Comparison of ENCODE assay signal across 16 cellular contexts in the genomic region with DNA sequence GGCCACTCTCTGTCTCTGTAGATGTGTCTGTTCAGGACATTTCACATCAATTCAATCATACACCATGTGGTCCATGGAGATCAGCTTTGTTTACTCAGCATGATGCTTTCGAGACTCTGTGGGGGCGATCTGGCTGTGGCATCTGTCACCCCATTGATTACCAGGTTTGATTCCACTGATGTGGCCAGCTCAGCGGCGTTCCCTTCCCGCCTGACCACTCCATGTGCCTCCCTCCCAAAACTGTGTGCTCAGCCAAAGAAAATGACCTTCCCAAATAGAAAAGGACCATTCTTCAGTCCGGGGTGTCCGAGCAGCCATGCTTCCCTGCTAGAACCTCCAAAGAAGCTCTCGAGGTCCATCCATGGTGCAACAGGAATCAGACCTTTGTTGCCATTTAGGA.
DNase-seq lines count a peak whose midpoint lies in the region; ATAC-seq and TF ChIP-seq lines count a peak whose summit lies in the region.
"Had no signal": no experiment of that assay in that cellular context is flagged by ENCODE, and none has a peak within 500 bp of the region (broad histone marks: within the 10 kb centered on the region; RNA-seq: fewer than 3 reads in every experiment).

No MANE protein-coding gene starts in this region.

- POLR2A ChIA-PET in activated CD4-positive, alpha-beta memory T cell treated with anti-CD3 and anti-CD28 coated beads, Interleukin-2, amount 10 ng/mL, durations not matched to agents 7 days and 5 days (lab: Charles Lee) = no interaction called here
- POLR2A ChIA-PET in activated CD4-positive, alpha-beta memory T cell treated with anti-CD3 and anti-CD28 coated beads for 36 hours (lab: Charles Lee) = no interaction called here

- H3K4me3 ChIP-seq in left lung (no peak overlapping the region), stomach (no peak overlapping the region)

- TF ChIP-seq CTCF in chondrocyte (IDR thresholded peaks at IDR 0.05) = no peak
- no peak for TF ChIP-seq CTCF in left lung (IDR thresholded peaks at IDR 0.05)
- no peak for TF ChIP-seq CTCF in stomach (IDR thresholded peaks at IDR 0.05)

- peaks cover 13% of the 10 kb centered on the region for H3K9me3 Mint-ChIP-seq in activated CD4-positive, alpha-beta memory T cell treated with anti-CD3 and anti-CD28 coated beads, Interleukin-2, amount 10 ng/mL, durations not matched to agents 7 days and 5 days
- peaks cover 10% of the 10 kb centered on the region for H3K9me3 Mint-ChIP-seq in activated CD4-positive, alpha-beta memory T cell treated with anti-CD3 and anti-CD28 coated beads for 36 hours
- peaks cover 14% of the 10 kb centered on the region for H3K9me3 Mint-ChIP-seq in chondrocyte (ENCODE audit: low read depth)
- H3K9me3 Mint-ChIP-seq: CD8-positive, alpha-beta T cell had no signal

- peaks cover 32% of the 10 kb centered on the region for H3K27me3 Mint-ChIP-seq in activated CD4-positive, alpha-beta memory T cell treated with anti-CD3 and anti-CD28 coated beads, Interleukin-2, amount 10 ng/mL, durations not matched to agents 7 days and 5 days
- H3K27me3 Mint-ChIP-seq in activated CD4-positive, alpha-beta memory T cell treated with anti-CD3 and anti-CD28 coated beads for 36 hours = peaks cover 33% of the 10 kb centered on the region
- peaks cover 42% of the 10 kb centered on the region for H3K27me3 Mint-ChIP-seq in chondrocyte (ENCODE audit: low read depth)

- TF ChIP-seq POLR2A in stomach (IDR thresholded peaks at IDR 0.05) = no peak

- H3K4me1 ChIP-seq in left lung (no peaks in the 10 kb centered on the region), stomach (no peaks in the 10 kb centered on the region)
- H3K4me1 ChIP-seq: Caco-2 had no signal

- peaks cover 2% of the 10 kb centered on the region for H3K4me1 Mint-ChIP-seq in activated CD4-positive, alpha-beta memory T cell treated with anti-CD3 and anti-CD28 coated beads, Interleukin-2, amount 10 ng/mL, durations not matched to agents 7 days and 5 days
- H3K4me1 Mint-ChIP-seq in activated CD4-positive, alpha-beta memory T cell treated with anti-CD3 and anti-CD28 coated beads for 36 hours (ENCODE audit: low read depth) = peaks cover 5% of the 10 kb centered on the region
- no peaks in the 10 kb centered on the region for H3K4me1 Mint-ChIP-seq in chondrocyte (ENCODE audit: low read depth)
- H3K4me1 Mint-ChIP-seq: CD14-positive monocyte had no signal

- intact Hi-C loops in activated CD4-positive, alpha-beta memory T cell treated with anti-CD3 and anti-CD28 coated beads for 36 hours (cut with micrococcal nuclease) = no loop called here
- intact Hi-C loops in left lung (cut with DNase I) (no loop called here), stomach (cut with DNase I; ENCODE audit: low total_unique reads) (no loop called here)

- H3K9me3 ChIP-seq in left lung (peaks cover 0 to 7% of the 10 kb centered on the region in 2 donors), stomach (peaks cover 0 to 17% (median 12%) of the 10 kb centered on the region in 4 donors)
- H3K9me3 ChIP-seq: Caco-2 had no signal

- no peaks in the 10 kb centered on the region for H3K36me3 ChIP-seq in left lung
- no peaks in the 10 kb centered on the region for H3K36me3 ChIP-seq in stomach

- no peak for TF ChIP-seq EP300 in stomach (IDR thresholded peaks at IDR 0.05)

- peaks cover 0 to 52% of the 10 kb centered on the region in 2 donors for H3K27me3 ChIP-seq in left lung
- H3K27me3 ChIP-seq in stomach = peaks cover 0 to 54% (median 10%) of the 10 kb centered on the region in 3 donors

- no peak overlapping the region for H3K4me3 Mint-ChIP-seq in activated CD4-positive, alpha-beta memory T cell treated with anti-CD3 and anti-CD28 coated beads, Interleukin-2, amount 10 ng/mL, durations not matched to agents 7 days and 5 days
- H3K4me3 Mint-ChIP-seq in activated CD4-positive, alpha-beta memory T cell treated with anti-CD3 and anti-CD28 coated beads for 36 hours = no peak overlapping the region
- H3K4me3 Mint-ChIP-seq in chondrocyte (ENCODE audit: unreplicated experiment) = no peak overlapping the region
- H3K4me3 Mint-ChIP-seq: CD14-positive monocyte; CD8-positive, alpha-beta T cell; H9 had no signal

- CTCF ChIA-PET in activated CD4-positive, alpha-beta memory T cell treated with anti-CD3 and anti-CD28 coated beads, Interleukin-2, amount 10 ng/mL, durations not matched to agents 7 days and 5 days (lab: Charles Lee) = no interaction called here
- CTCF ChIA-PET in activated CD4-positive, alpha-beta memory T cell treated with anti-CD3 and anti-CD28 coated beads for 36 hours (lab: Charles Lee) = no interaction called here

- no peak overlapping the region for H3K27ac Mint-ChIP-seq in activated CD4-positive, alpha-beta memory T cell treated with anti-CD3 and anti-CD28 coated beads, Interleukin-2, amount 10 ng/mL, durations not matched to agents 7 days and 5 days
- no peak overlapping the region for H3K27ac Mint-ChIP-seq in activated CD4-positive, alpha-beta memory T cell treated with anti-CD3 and anti-CD28 coated beads for 36 hours
- no peak overlapping the region for H3K27ac Mint-ChIP-seq in chondrocyte (ENCODE audit: unreplicated experiment)
- H3K27ac Mint-ChIP-seq: CD14-positive monocyte; CD8-positive, alpha-beta T cell; H9 had no signal

- WGBS in stomach, 5 donors = 78 to 84% (median 79%) methylated on average over 8 of the region's 8 CpGs

- H3K36me3 Mint-ChIP-seq in activated CD4-positive, alpha-beta memory T cell treated with anti-CD3 and anti-CD28 coated beads, Interleukin-2, amount 10 ng/mL, durations not matched to agents 7 days and 5 days (ENCODE audit: low read depth) = no peaks in the 10 kb centered on the region
- no peaks in the 10 kb centered on the region for H3K36me3 Mint-ChIP-seq in activated CD4-positive, alpha-beta memory T cell treated with anti-CD3 and anti-CD28 coated beads for 36 hours
- no peaks in the 10 kb centered on the region for H3K36me3 Mint-ChIP-seq in chondrocyte (ENCODE audit: low read depth)
- H3K36me3 Mint-ChIP-seq: CD14-positive monocyte; CD8-positive, alpha-beta T cell had no signal

- ATAC-seq in left lung = no peak
- ATAC-seq: CD8-positive, alpha-beta T cell had no signal

- DNase-seq in activated CD4-positive, alpha-beta memory T cell treated with anti-CD3 and anti-CD28 coated beads, Interleukin-2, amount 10 ng/mL, durations not matched to agents 7 days and 5 days = peak; percentile 6
- DNase-seq in activated CD4-positive, alpha-beta memory T cell treated with anti-CD3 and anti-CD28 coated beads for 36 hours = no peak
- DNase-seq in chondrocyte (ENCODE audit: low spot score) = peak; percentile 41
- DNase-seq in left lung = peak; percentile 4 to 28
- DNase-seq in stomach = peak; percentile 19
- no peak for DNase-seq in NCI-H2196 (lab: John Stamatoyannopoulos, UW; ENCODE audit: unreplicated experiment)
- no peak for DNase-seq in ecto neural progenitor cell (ENCODE audit: low spot score)
- no peak for DNase-seq in stimulated activated CD4-positive, alpha-beta T cell treated with anti-CD3 and anti-CD28 coated beads, Interleukin-4, amount 100 ng/mL, for 1 hour
- DNase-seq: Caco-2; CD8-positive, alpha-beta T cell; DND-41; GF-D8; GOT3; H9 had no signal

- no peak overlapping the region for H3K27ac ChIP-seq in left lung
- no peak overlapping the region for H3K27ac ChIP-seq in stomach
- H3K27ac ChIP-seq: 22Rv1 had no signal

Comparison
In these comparisons a context has a peak if more than half of its experiments do, and no peak if none do; other contexts are left out.
1. DNase-seq: peak in activated CD4-positive, alpha-beta memory T cell treated with anti-CD3 and anti-CD28 coated beads, Interleukin-2, amount 10 ng/mL, durations not matched to agents 7 days and 5 days (single experiment), chondrocyte (single experiment), left lung (2 of 2) and stomach (single experiment); none in activated CD4-positive, alpha-beta memory T cell treated with anti-CD3 and anti-CD28 coated beads for 36 hours (single experiment), NCI-H2196 (single experiment), ecto neural progenitor cell (single experiment) and stimulated activated CD4-positive, alpha-beta T cell treated with anti-CD3 and anti-CD28 coated beads, Interleukin-4, amount 100 ng/mL, for 1 hour (single experiment).